ENCODE assay signal across 1 cellular context in the genomic region with DNA sequence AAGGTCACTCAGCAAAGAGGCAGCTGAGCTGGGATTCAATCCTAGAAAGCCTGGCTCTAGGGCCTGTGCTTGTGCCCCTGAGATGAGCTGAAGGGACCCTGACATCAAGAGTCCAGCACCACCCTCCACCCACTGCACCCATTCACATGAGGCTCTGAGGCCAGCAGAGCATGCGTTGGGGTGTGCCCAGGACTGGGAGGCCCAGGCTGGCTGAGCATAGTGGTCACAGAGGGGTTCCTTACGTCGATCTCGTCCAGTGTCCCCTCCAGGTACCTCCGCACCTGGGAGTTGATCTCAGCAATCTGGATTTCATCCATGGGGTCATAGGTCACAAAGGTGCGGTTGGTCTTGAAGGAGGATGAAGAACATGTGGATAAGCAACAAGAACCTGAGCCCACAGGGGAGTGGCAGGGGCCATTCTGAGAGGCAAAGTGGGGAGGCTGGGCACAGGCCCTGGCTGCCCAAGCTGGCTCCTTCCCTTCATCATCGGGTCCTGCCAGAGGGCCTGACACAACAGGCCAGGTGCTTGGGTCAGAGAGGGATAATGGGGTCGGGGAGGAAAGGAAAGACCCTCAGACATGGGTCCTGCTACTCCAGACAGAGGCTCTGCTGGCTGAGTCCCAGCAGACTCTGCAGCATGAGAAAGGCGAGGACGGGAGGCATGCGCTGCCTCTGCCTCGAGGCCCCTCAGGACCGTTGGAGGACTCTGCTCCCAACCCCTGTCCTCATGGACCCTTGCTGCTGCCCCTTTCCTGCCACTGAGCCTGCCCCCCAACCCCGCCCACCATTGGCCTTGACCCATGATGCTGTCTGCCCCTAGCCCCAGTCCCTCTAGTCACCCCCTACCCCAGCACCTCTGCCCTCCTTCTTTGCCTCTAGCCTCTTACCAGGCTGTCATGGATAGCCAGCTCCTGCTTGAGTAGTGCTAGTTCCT.
TF ChIP-seq lines count a peak whose summit lies in the region.

No MANE protein-coding gene starts in this region.

TF ChIP-seq in HepG2, 621 proteins besides CTCF, POLR2A, EP300 and RAD21:
- TF ChIP-seq FOXA1 (IDR thresholded peaks at IDR 0.05) (no peak), FOXA1 (CRISPR knock-in tag; IDR thresholded peaks at IDR 0.05) (no peak), TCF7L2 (IDR thresholded peaks at IDR 0.05; ENCODE audit: low read depth, low read length) (no peak), HNF4A (CRISPR knock-in tag; IDR thresholded peaks at IDR 0.05) (no peak), RNF2 (conservative IDR thresholded peaks at IDR 0.05; ENCODE audit: low read depth) (no peak), ADNP (CRISPR knock-in tag; IDR thresholded peaks at IDR 0.05) (no peak), SNAI1 (CRISPR knock-in tag; IDR thresholded peaks at IDR 0.05; ENCODE audit: borderline replicate concordance) (no peak), ELF3 (CRISPR knock-in tag; IDR thresholded peaks at IDR 0.05) (no peak), FOSL2 (CRISPR knock-in tag; IDR thresholded peaks at IDR 0.05) (no peak), ZNF674 (CRISPR knock-in tag; IDR thresholded peaks at IDR 0.05; ENCODE audit: low read depth) (no peak), ZNF335 (CRISPR knock-in tag; IDR thresholded peaks at IDR 0.05) (no peak)
